Comparison of ENCODE assay signal across 11 cellular contexts in the genomic region with DNA sequence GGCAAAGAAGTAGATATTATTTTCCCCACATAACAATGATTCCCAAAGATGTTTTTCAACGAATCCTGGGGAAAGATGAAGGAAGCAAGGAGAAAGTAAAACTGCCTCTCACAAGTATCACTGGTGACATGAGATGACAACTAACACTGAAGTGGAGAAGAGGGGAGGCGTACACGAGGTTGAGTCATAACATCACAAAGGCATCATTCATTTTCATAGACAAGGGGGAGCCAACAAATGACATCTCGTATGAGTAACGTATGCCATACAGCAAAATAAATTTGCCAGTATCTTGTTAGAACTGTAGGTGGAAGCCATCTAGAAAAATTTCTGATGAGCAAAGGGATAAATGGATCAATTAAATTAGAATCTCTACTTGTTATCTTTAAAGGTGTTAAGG. TPM values are rescaled to one million over a fixed set of nuclear protein-coding genes. Genes with fewer than 3 reads are reported as not detected.
DNase-seq lines count a peak whose midpoint lies in the region; ATAC-seq, FAIRE-seq and TF ChIP-seq lines count a peak whose summit lies in the region.
"Had no signal": no experiment of that assay in that cellular context is flagged by ENCODE, and none has a peak within 500 bp of the region (broad histone marks: within the 10 kb centered on the region; RNA-seq: fewer than 3 reads in every experiment).

No MANE protein-coding gene starts in this region.

- CTCF ChIA-PET in K562 (lab: Yijun Ruan, JAX; ENCODE audit: low intra/inter-chr PET ratio): no interaction called here

- TF ChIP-seq CTCF in K562 (IDR thresholded peaks at IDR 0.05 in 2 of 3, conservative IDR thresholded peaks at IDR 0.05 in 1 of 3; ENCODE audit: insufficient read depth in 2 of 3, low read depth in 1 of 3, low read length in 3 of 3): no peak
- no peak for TF ChIP-seq CTCF in uterus (IDR thresholded peaks at IDR 0.05)
- no peak for TF ChIP-seq CTCF in upper lobe of left lung (IDR thresholded peaks at IDR 0.05)

- H4K20me1 ChIP-seq in K562 (replicated peaks; ENCODE audit: control insufficient read depth, insufficient read depth, low read length): no peaks in the 10 kb centered on the region

- H3K9ac ChIP-seq in K562 (ENCODE audit: insufficient read depth in 1 of 2, low read depth in 2 of 2, low read length in 2 of 2): no peak overlapping the region

- H3K36me3 ChIP-seq in K562 (ENCODE audit: control insufficient read depth, insufficient read depth, low read length): no peaks in the 10 kb centered on the region
- H3K36me3 ChIP-seq in uterus: no peaks in the 10 kb centered on the region
- H3K36me3 ChIP-seq in upper lobe of left lung: no peaks in the 10 kb centered on the region
- H3K36me3 ChIP-seq: esophagus squamous epithelium had no signal

- no peaks in the 10 kb centered on the region for H3K9me3 ChIP-seq in K562 (replicated peaks; ENCODE audit: control insufficient read depth, insufficient read depth, low read depth, low read length)
- H3K9me3 ChIP-seq in uterus: no peaks in the 10 kb centered on the region
- no peaks in the 10 kb centered on the region for H3K9me3 ChIP-seq in upper lobe of left lung
- H3K9me3 ChIP-seq: esophagus squamous epithelium had no signal

- DNase-seq in stimulated activated CD4-positive, alpha-beta T cell treated with anti-CD3 and anti-CD28 coated beads, Interleukin-1b, Interleukin-23, amount 100 ng/mL, for 48 hours: peak; percentile 27
- DNase-seq in stimulated activated CD4-positive, alpha-beta T cell treated with anti-CD3 and anti-CD28 coated beads, Interleukin-2, amount 100 ng/mL, for 48 hours: no peak
- DNase-seq in K562 (ENCODE audit: extremely low read depth in 1 of 4, low spot score in 3 of 4) (no peak), uterus (no peak), upper lobe of left lung (no peak)
- DNase-seq: esophagus squamous epithelium, kidney glomerular epithelial cell, NCI-H774 had no signal

- no peak for TF ChIP-seq RAD21 in K562 (CRISPR knock-in tag; conservative IDR thresholded peaks at IDR 0.05 in 1 of 2, IDR thresholded peaks at IDR 0.05 in 1 of 2)

- BruUV-seq in K562 (replicated peaks; lab: Mats Ljungman, UMichigan): no TSS peak

- H3K4me3 ChIP-seq in K562: no peak overlapping the region
- no peak overlapping the region for H3K4me3 ChIP-seq in uterus
- no peak overlapping the region for H3K4me3 ChIP-seq in upper lobe of left lung
- H3K4me3 ChIP-seq: esophagus squamous epithelium had no signal

- POLR2A ChIA-PET in K562 (lab: Yijun Ruan, JAX): no interaction called here

- no peaks in the 10 kb centered on the region for H3K9me1 ChIP-seq in K562 (ENCODE audit: control insufficient read depth, insufficient read depth, low read length)

- in situ Hi-C loops in K562 (cut with MboI): no loop called here

- TF ChIP-seq POLR2A in K562 (conservative IDR thresholded peaks at IDR 0.05) (no peak), uterus (IDR thresholded peaks at IDR 0.05) (no peak), upper lobe of left lung (IDR thresholded peaks at IDR 0.05) (no peak)

- no peak overlapping the region for H3K4me2 ChIP-seq in K562 (ENCODE audit: insufficient read depth, low read length)

- intact Hi-C loops in K562 (cut with micrococcal nuclease): no loop called here
- intact Hi-C loops in uterus (cut with DNase I; ENCODE audit: low total_unique reads): no loop called here

- no peaks in the 10 kb centered on the region for H3K27me3 ChIP-seq in K562 (ENCODE audit: control insufficient read depth in 2 of 2, insufficient read depth in 2 of 2, low read length in 2 of 2)
- no peaks in the 10 kb centered on the region for H3K27me3 ChIP-seq in uterus
- H3K27me3 ChIP-seq in upper lobe of left lung: no peaks in the 10 kb centered on the region
- H3K27me3 ChIP-seq: esophagus squamous epithelium had no signal

- peaks cover 0 to 6% of the 10 kb centered on the region in 2 experiments; a peak in 3 of 5 replicates for H3K4me1 ChIP-seq in K562 (replicated peaks in 1 of 2; ENCODE audit: control insufficient read depth in 2 of 2, insufficient read depth in 2 of 2, low read length in 2 of 2)
- H3K4me1 ChIP-seq in uterus: peaks cover 0 to 7% of the 10 kb centered on the region in 2 donors
- H3K4me1 ChIP-seq in upper lobe of left lung: no peaks in the 10 kb centered on the region

- 19% methylated on average over 5 of the region's 5 CpGs for WGBS in K562 (ENCODE audit: insufficient coverage, low coverage, missing lambda C conversion rate)
- WGBS in upper lobe of left lung, 2 donors: 70 to 81% methylated on average over 5 of the region's 5 CpGs

- TF ChIP-seq EP300 in K562 (IDR thresholded peaks at IDR 0.05; ENCODE audit: low read length) (no peak), upper lobe of left lung (IDR thresholded peaks at IDR 0.05) (no peak)

- H2AFZ ChIP-seq in K562 (ENCODE audit: low read depth, low read length): no peak overlapping the region

- FAIRE-seq in K562 (lab: Jason Lieb, UNC): no peak

- ATAC-seq in HG03442 (IDR thresholded peaks at IDR 0.05; ENCODE audit: unreplicated experiment) (peak; percentile 55), K562 (no peak), HG02840 (IDR thresholded peaks at IDR 0.05; ENCODE audit: low FRiP score, unreplicated experiment) (no peak), upper lobe of left lung (ENCODE audit: low FRiP score in 2 of 2) (no peak), HG03159 (IDR thresholded peaks at IDR 0.05; ENCODE audit: unreplicated experiment) (no peak)

- H3K27ac ChIP-seq in K562 (ENCODE audit: extremely low read depth, low read depth, low read length) (no peak overlapping the region), uterus (peak overlapping the region; percentile 89 to 90), upper lobe of left lung (no peak overlapping the region)
- H3K27ac ChIP-seq: esophagus squamous epithelium had no signal

- H3K79me2 ChIP-seq in K562 (ENCODE audit: control insufficient read depth, insufficient read depth, low read length): no peaks in the 10 kb centered on the region

TF ChIP-seq in K562, 482 proteins besides CTCF, POLR2A, EP300 and RAD21 (continues in another document):
- TF ChIP-seq ATF3 (IDR thresholded peaks at IDR 0.05) (peak; percentile 14; the same call in 1 of the 2 replicates), ATF3 (CRISPR knock-in tag; conservative IDR thresholded peaks at IDR 0.05) (no peak), THRB (CRISPR knock-in tag; conservative IDR thresholded peaks at IDR 0.05) (no peak), PKNOX1 (IDR thresholded peaks at IDR 0.05) (peak; percentile 54), JUND (IDR thresholded peaks at IDR 0.05; ENCODE audit: borderline replicate concordance, low read depth, low read length) (no peak), JUND (tag; IDR thresholded peaks at IDR 0.05; ENCODE audit: borderline replicate concordance, low read depth, low read length) (0 out of 3 replicates have a peak, but pooled peaks have one; percentile 20), ELF2 (CRISPR knock-in tag; IDR thresholded peaks at IDR 0.05) (no peak), KLF10 (CRISPR knock-in tag; IDR thresholded peaks at IDR 0.05) (no peak), ZNF551 (CRISPR knock-in tag; IDR thresholded peaks at IDR 0.05) (no peak)

RNA-seq across cellular contexts. Expression of gene ATP1B1, which starts 56.6 kb away (rescaled TPM):
- 1.2 and 1.7 TPM in 2 replicates for total RNA-seq in K562 (2011; cell fraction: chromatin; rRNA removed; ENCODE audit: low replicate concordance)
- 1.3 and 2.3 TPM in 2 replicates for total RNA-seq in K562 (2011; cell fraction: nucleolus; rRNA removed)
- 2.4 and 2.6 TPM in 2 replicates for total RNA-seq in K562 (2011; cell fraction: nucleoplasm; rRNA removed)
- total RNA-seq in K562 (2014; rRNA removed): 0.98 and 2.5 TPM in 2 replicates
- total RNA-seq in K562 (2014; rRNA removed; fragmentation: Illumina TruSeq; extraction: Trizol): 1.6 and 1.8 TPM in 2 replicates
- 1.9 and 2.1 TPM in 2 replicates for total RNA-seq in K562 (2015; rRNA removed; fragmentation: Illumina TruSeq; extraction: Trizol)
- 3.0 TPM in 2 replicates for total RNA-seq in K562 (2021)
- polyA plus RNA-seq in K562 (2011; rRNA removed): 1.5 and 1.7 TPM in 2 replicates
- polyA plus RNA-seq in K562 (2011; cell fraction: cytosol; rRNA removed): 0.49 and 0.72 TPM in 2 replicates
- 0.43 and 0.45 TPM in 2 replicates for polyA plus RNA-seq in K562 (2011; cell fraction: nucleus; rRNA removed)
- polyA plus RNA-seq in K562 (2012): 2.1 and 3.7 TPM in 2 replicates
- 1.5 and 1.6 TPM in 2 replicates for polyA plus RNA-seq in K562 (2014; fragmentation: Illumina TruSeq; extraction: Trizol)
- polyA plus RNA-seq in K562 (2014; fragmentation: Nextera tagmentation; extraction: Ambion mirVana): 1 to 10 TPM in 1 of 2 experiments, under 1 TPM in 1; 0.76 to 1.1 TPM
- polyA plus RNA-seq in K562 (2014; rRNA removed): 1.9 and 2.4 TPM in 2 replicates
- polyA minus RNA-seq in K562 (2011; rRNA and poly(A)+ RNA removed): 2.3 and 2.8 TPM in 2 replicates
- polyA minus RNA-seq in K562 (2011; cell fraction: cytosol; rRNA and poly(A)+ RNA removed): 2.3 and 3.0 TPM in 2 replicates
- polyA minus RNA-seq in K562 (2011; cell fraction: nucleus; rRNA and poly(A)+ RNA removed): 0.94 and 1.00 TPM in 2 replicates
- 100 to 1,000 TPM in 3 of 4 donors, 10 to 100 TPM in 1; 52.6 to 210 (median 111) TPM for total RNA-seq in uterus
- total RNA-seq in upper lobe of left lung: 100 to 1,000 TPM in 5 of 6 donors, 10 to 100 TPM in 1; 31.4 to 309 (median 172) TPM

Comparison
In these comparisons a context has a peak if more than half of its experiments do, and no peak if none do; other contexts are left out.
1. H3K27ac ChIP-seq: peak in uterus (2 of 2); none in K562 (single experiment) and upper lobe of left lung (0 of 4).
2. RNA of gene ATP1B1, which starts 56.6 kb away (total RNA-seq): 31.4 to 309 TPM in upper lobe of left lung and 52.6 to 210 TPM in uterus; 0.98 to 3.0 TPM in K562; every median in the first group is over 4 times any median in the second.